ENCODE assay signal across 12 cellular contexts in genomic region chr2:25331686-25332365, GRCh38. TPM values are rescaled to one million over a fixed set of nuclear protein-coding genes. Genes with fewer than 3 reads are reported as not detected.
A peak's percentile ranks its signal among the peaks of the same experiment; 100 is the strongest.
DNase-seq lines count a peak whose midpoint lies in the region; ATAC-seq and TF ChIP-seq lines count a peak whose summit lies in the region.
"Had no signal": no experiment of that assay in that cellular context is flagged by ENCODE, and none has a peak within 500 bp of the region (broad histone marks: within the 10 kb centered on the region; RNA-seq: fewer than 3 reads in every experiment).

No MANE protein-coding gene starts in this region.

- no peak overlapping the region for H3K27ac ChIP-seq in CD4-positive, CD25-positive, alpha-beta regulatory T cell (ENCODE audit: insufficient read depth, low read length, poor library complexity, severe bottlenecking)
- H3K27ac ChIP-seq: parathyroid adenoma had no signal

- peaks cover 0 to 12% (median 0%) of the 10 kb centered on the region in 7 donors for H3K9me3 Mint-ChIP-seq in CD4-positive, CD25-positive, alpha-beta regulatory T cell
- H3K9me3 Mint-ChIP-seq in activated naive CD8-positive, alpha-beta T cell treated with anti-CD3 and anti-CD28 coated beads for 36 hours = peaks cover 10% of the 10 kb centered on the region
- H3K9me3 Mint-ChIP-seq in osteocyte (ENCODE audit: unreplicated experiment) = peaks cover 5% of the 10 kb centered on the region

- peak overlapping the region; percentile 20 to 92 (median 83) for H3K27ac Mint-ChIP-seq in CD4-positive, CD25-positive, alpha-beta regulatory T cell
- peak overlapping the region; percentile 87 for H3K27ac Mint-ChIP-seq in activated naive CD8-positive, alpha-beta T cell treated with anti-CD3 and anti-CD28 coated beads for 36 hours
- H3K27ac Mint-ChIP-seq in osteocyte (ENCODE audit: unreplicated experiment) = peak overlapping the region; percentile 25

- H3K27me3 ChIP-seq in CD4-positive, CD25-positive, alpha-beta regulatory T cell (ENCODE audit: control insufficient read depth, insufficient read depth, low read length) = no peaks in the 10 kb centered on the region
- no peaks in the 10 kb centered on the region for H3K27me3 ChIP-seq in H7 (ENCODE audit: control insufficient read depth, insufficient read depth, low read length)

- peaks cover 64% of the 10 kb centered on the region for H3K4me1 ChIP-seq in CD4-positive, CD25-positive, alpha-beta regulatory T cell (ENCODE audit: control insufficient read depth, insufficient read depth, low read length, poor library complexity, severe bottlenecking)
- H3K4me1 ChIP-seq: parathyroid adenoma had no signal

- no peak for DNase-seq in CD4-positive, CD25-positive, alpha-beta regulatory T cell
- DNase-seq in H7 (peak; percentile 56), osteocyte (ENCODE audit: extremely low spot score, unreplicated experiment) (no peak), UCSD-AML1 (lab: John Stamatoyannopoulos, UW; ENCODE audit: unreplicated experiment) (no peak), iPS-NIHi7 (ENCODE audit: extremely low spot score) (no peak)
- peak; percentile 75 for DNase-seq in activated naive CD8-positive, alpha-beta T cell treated with anti-CD3 and anti-CD28 coated beads for 36 hours
- DNase-seq in NK-92 treated with Interleukin-12 subunit alpha and Interleukin-12 subunit beta, amount 100 ng/mL, for 24 hours (lab: John Stamatoyannopoulos, UW) = no peak
- DNase-seq: NCI-H2029, OCI-M1 had no signal

- peaks cover under 1 to 6% of the 10 kb centered on the region in 2 experiments for H3K9me3 ChIP-seq in CD4-positive, CD25-positive, alpha-beta regulatory T cell (ENCODE audit: control insufficient read depth in 2 of 2, low read length in 2 of 2)

- peak overlapping the region in 3 of 4 donors; percentile 19 to 80 (median 63) for H3K4me3 Mint-ChIP-seq in CD4-positive, CD25-positive, alpha-beta regulatory T cell
- H3K4me3 Mint-ChIP-seq in activated naive CD8-positive, alpha-beta T cell treated with anti-CD3 and anti-CD28 coated beads for 36 hours = peak overlapping the region; percentile 32
- H3K4me3 Mint-ChIP-seq in osteocyte (ENCODE audit: unreplicated experiment) = no peak overlapping the region

- H3K36me3 Mint-ChIP-seq in CD4-positive, CD25-positive, alpha-beta regulatory T cell = peaks cover 25% of the 10 kb centered on the region
- peaks cover 24% of the 10 kb centered on the region for H3K36me3 Mint-ChIP-seq in activated naive CD8-positive, alpha-beta T cell treated with anti-CD3 and anti-CD28 coated beads for 36 hours
- peaks cover 18% of the 10 kb centered on the region for H3K36me3 Mint-ChIP-seq in osteocyte (ENCODE audit: unreplicated experiment)

- H3K4me1 Mint-ChIP-seq in CD4-positive, CD25-positive, alpha-beta regulatory T cell = peaks cover 28 to 79% (median 47%) of the 10 kb centered on the region in 4 donors
- H3K4me1 Mint-ChIP-seq in activated naive CD8-positive, alpha-beta T cell treated with anti-CD3 and anti-CD28 coated beads for 36 hours = peaks cover 65% of the 10 kb centered on the region
- H3K4me1 Mint-ChIP-seq in osteocyte (ENCODE audit: unreplicated experiment) = peaks cover 32% of the 10 kb centered on the region

- no peak overlapping the region for H3K4me3 ChIP-seq in CD4-positive, CD25-positive, alpha-beta regulatory T cell (ENCODE audit: low read depth, low read length)
- H3K4me3 ChIP-seq in H7 (ENCODE audit: insufficient read depth, low read depth, low read length) = no peak overlapping the region

- ATAC-seq in CD4-positive, CD25-positive, alpha-beta regulatory T cell (ENCODE audit: low read depth in 2 of 2) = no peak
- no peak for ATAC-seq in HG03354 (IDR thresholded peaks at IDR 0.05; ENCODE audit: poor library complexity, severe bottlenecking, unreplicated experiment)
- ATAC-seq: left lobe of liver had no signal

- H3K36me3 ChIP-seq in CD4-positive, CD25-positive, alpha-beta regulatory T cell (ENCODE audit: control insufficient read depth, insufficient read depth, low read length) = peaks cover 8% of the 10 kb centered on the region
- H3K36me3 ChIP-seq in H7 (replicated peaks; ENCODE audit: control insufficient read depth, insufficient read depth, low read length) = no peaks in the 10 kb centered on the region; the same call in 1 of the 2 replicates

- no peaks in the 10 kb centered on the region for H3K27me3 Mint-ChIP-seq in CD4-positive, CD25-positive, alpha-beta regulatory T cell
- H3K27me3 Mint-ChIP-seq in activated naive CD8-positive, alpha-beta T cell treated with anti-CD3 and anti-CD28 coated beads for 36 hours = no peaks in the 10 kb centered on the region
- H3K27me3 Mint-ChIP-seq in osteocyte (ENCODE audit: unreplicated experiment) = no peaks in the 10 kb centered on the region

- no peak for TF ChIP-seq CTCF in osteocyte (IDR thresholded peaks at IDR 0.05)

RNA-seq across cellular contexts. Expression of gene DNMT3A, which starts 9.9 kb away (rescaled TPM):
- total RNA-seq in CD4-positive, CD25-positive, alpha-beta regulatory T cell = 81.0 TPM
- 10 to 100 TPM in 3 of 4 donors, 1 to 10 TPM in 1; 8.1 to 14.4 (median 11.9) TPM for polyA plus RNA-seq in CD4-positive, CD25-positive, alpha-beta regulatory T cell
- total RNA-seq in H7 (2014; rRNA removed; shearing (Covaris generic)) = 48.6 and 63.1 TPM in 2 replicates
- 10 to 100 TPM; 90.7 to 92.2 TPM for total RNA-seq in activated naive CD8-positive, alpha-beta T cell treated with anti-CD3 and anti-CD28 coated beads for 36 hours
- 80.2 and 85.2 TPM in 2 replicates for total RNA-seq in osteocyte

Comparison
In these comparisons a context has a peak if more than half of its experiments do, and no peak if none do; other contexts are left out.
1. DNase-seq: peak in H7 (single experiment) and activated naive CD8-positive, alpha-beta T cell treated with anti-CD3 and anti-CD28 coated beads for 36 hours (single experiment); none in CD4-positive, CD25-positive, alpha-beta regulatory T cell (0 of 3), osteocyte (single experiment), NK-92 treated with Interleukin-12 subunit alpha and Interleukin-12 subunit beta, amount 100 ng/mL, for 24 hours (single experiment), UCSD-AML1 (single experiment) and iPS-NIHi7 (single experiment).
2. H3K27ac Mint-ChIP-seq: peak in every context shown above with its lines; median percentile 87 in activated naive CD8-positive, alpha-beta T cell treated with anti-CD3 and anti-CD28 coated beads for 36 hours; 83 in CD4-positive, CD25-positive, alpha-beta regulatory T cell; 25 in osteocyte.